In the genomic region with DNA sequence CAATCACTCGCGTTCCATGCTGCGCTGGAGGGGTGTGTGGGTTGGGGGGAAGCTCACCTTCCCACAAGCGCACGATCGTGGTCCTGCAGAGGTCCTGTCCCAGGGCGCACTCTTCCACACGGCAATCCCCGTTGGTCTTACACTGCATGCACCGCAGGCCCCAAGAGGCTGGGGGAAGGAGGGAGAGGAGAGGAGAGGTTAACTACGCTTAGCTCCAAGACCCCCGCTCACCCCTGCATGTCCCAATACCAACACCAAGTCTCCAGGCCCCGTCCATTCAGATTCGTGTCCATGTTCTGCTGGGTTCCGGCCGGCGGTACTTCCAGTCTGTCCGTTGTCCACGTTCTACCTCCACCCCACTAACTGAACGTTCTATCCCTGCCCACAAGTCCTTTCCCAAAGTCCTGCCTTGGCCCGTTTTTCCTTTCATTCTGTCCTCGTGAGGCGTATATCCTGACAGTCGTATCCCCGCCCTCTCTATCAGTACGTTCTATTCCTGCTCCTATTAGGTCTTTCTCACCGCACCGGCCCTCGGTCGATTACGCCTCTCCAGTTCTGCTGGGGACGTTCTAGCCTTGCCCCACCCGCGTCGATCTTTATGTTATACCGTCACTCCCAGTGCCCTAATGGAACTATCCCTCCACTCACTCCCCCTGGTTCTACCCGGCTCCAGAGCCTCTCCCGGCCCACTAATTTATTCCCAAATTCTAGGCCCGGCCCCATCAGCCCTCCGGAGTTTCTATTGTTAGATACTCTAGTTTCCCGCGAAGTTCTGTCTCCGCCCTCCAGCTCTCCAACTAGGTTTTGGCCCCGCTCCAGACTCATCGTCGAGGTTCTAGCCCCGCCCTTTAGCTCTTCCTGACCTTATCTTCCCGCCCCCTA, we compare ENCODE assay signal across 9 cellular contexts. TPM values are rescaled to one million over a fixed set of nuclear protein-coding genes. Genes with fewer than 3 reads are reported as not detected.
DNase-seq lines count a peak whose midpoint lies in the region; ATAC-seq and TF ChIP-seq lines count a peak whose summit lies in the region.
"Had no signal": no experiment of that assay in that cellular context is flagged by ENCODE, and none has a peak within 500 bp of the region (broad histone marks: within the 10 kb centered on the region; RNA-seq: fewer than 3 reads in every experiment).

No MANE protein-coding gene starts in this region.

- no peak for TF ChIP-seq CTCF in esophagus muscularis mucosa (IDR thresholded peaks at IDR 0.05)

- intact Hi-C loops in esophagus muscularis mucosa (cut with DNase I): loop anchor here (5.0 kb wide), 1 partner anchor 50 kb away; a partner anchor contains a TSS

- WGBS in esophagus muscularis mucosa: 23% methylated on average over 48 of the region's 48 CpGs

- H2AFZ ChIP-seq in neuron (ENCODE audit: low read depth, low read length): peak overlapping the region; percentile 85

- DNase-seq in NCI-H2227 (lab: John Stamatoyannopoulos, UW; ENCODE audit: unreplicated experiment): peak; percentile 15
- no peak for DNase-seq in NCI-H2227 treated with DMSO at 0.1 percent for 48 hours (lab: John Stamatoyannopoulos, UW)
- DNase-seq in SJSA1 (ENCODE audit: low read depth in 1 of 2, low spot score in 2 of 2): no peak
- no peak for DNase-seq in esophagus muscularis mucosa (ENCODE audit: extremely low spot score)
- no peak for DNase-seq in SIG-M5 treated with dmso at 0.1 percent for 504 hours (lab: John Stamatoyannopoulos, UW; ENCODE audit: unreplicated experiment)
- no peak for DNase-seq in NCI-H345 (lab: John Stamatoyannopoulos, UW)

- H3K4me1 ChIP-seq in SJSA1 (replicated peaks) (peaks cover 16% of the 10 kb centered on the region), esophagus muscularis mucosa (peaks cover 22 to 29% (median 28%) of the 10 kb centered on the region in 4 donors), neuron (ENCODE audit: insufficient read depth, low read length) (peaks cover 5% of the 10 kb centered on the region)

- peaks cover 22% of the 10 kb centered on the region for H3K36me3 ChIP-seq in SJSA1
- peaks cover 4 to 30% (median 15%) of the 10 kb centered on the region in 4 donors for H3K36me3 ChIP-seq in esophagus muscularis mucosa
- no peaks in the 10 kb centered on the region for H3K36me3 ChIP-seq in neuron (ENCODE audit: insufficient read depth, low read length)

- no peaks in the 10 kb centered on the region; the same call in 1 of the 2 replicates for H3K9me3 ChIP-seq in SJSA1 (replicated peaks)
- H3K9me3 ChIP-seq in esophagus muscularis mucosa: no peaks in the 10 kb centered on the region
- H3K9me3 ChIP-seq in neuron (ENCODE audit: low read length): no peaks in the 10 kb centered on the region

- ATAC-seq in GM18858 (IDR thresholded peaks at IDR 0.05; ENCODE audit: unreplicated experiment): no peak

- TF ChIP-seq POLR2A in esophagus muscularis mucosa (IDR thresholded peaks at IDR 0.05; ENCODE audit: low read depth): no peak

- TF ChIP-seq EP300 in esophagus muscularis mucosa (IDR thresholded peaks at IDR 0.05): no peak

- H3K27ac ChIP-seq in SJSA1 (0 out of 2 replicates have a peak overlapping the region, but pooled peaks have one; percentile 11), esophagus muscularis mucosa (replicated peaks in 1 of 4) (peak overlapping the region; percentile 90 to 97 (median 93))

- H3K27me3 ChIP-seq in SJSA1 (replicated peaks) (no peaks in the 10 kb centered on the region), esophagus muscularis mucosa (no peaks in the 10 kb centered on the region), neuron (ENCODE audit: insufficient read depth, low read length) (peaks cover 17% of the 10 kb centered on the region)

- peak overlapping the region; percentile 8; the same call in 1 of the 2 replicates for H3K4me3 ChIP-seq in SJSA1
- H3K4me3 ChIP-seq in esophagus muscularis mucosa: peak overlapping the region; percentile 52 to 74 (median 63)
- peak overlapping the region; percentile 39 for H3K4me3 ChIP-seq in neuron (ENCODE audit: low read length)

RNA-seq across cellular contexts. Expression of a gene that starts 2.2 kb away (rescaled TPM):
- 25.7 and 26.5 TPM in 2 replicates for total RNA-seq in SJSA1 (2014; rRNA removed; shearing (Covaris generic))
- total RNA-seq in esophagus muscularis mucosa: 10 to 100 TPM in 3 of 4 donors, 1 to 10 TPM in 1; 7.5 to 45.7 (median 18.4) TPM

RNA-seq across cellular contexts. Expression of a gene that starts 28.1 kb away (rescaled TPM):
- 0.06 TPM in 1 of 2 replicates, not detected in the other for total RNA-seq in SJSA1 (2014; rRNA removed; shearing (Covaris generic))
- 10 to 100 TPM; 31.6 to 67.9 (median 46.9) TPM for total RNA-seq in esophagus muscularis mucosa

RNA-seq across cellular contexts. Expression of a gene that starts 48.1 kb away (rescaled TPM):
- total RNA-seq in SJSA1 (2014; rRNA removed; shearing (Covaris generic)): not detected in 2 replicates
- total RNA-seq in esophagus muscularis mucosa: not detected
- total RNA-seq: temporal lobe had no signal

RNA-seq across cellular contexts. Expression of a gene that starts 48.3 kb away (rescaled TPM):
- 64.1 and 96.9 TPM in 2 replicates for total RNA-seq in SJSA1 (2014; rRNA removed; shearing (Covaris generic))
- 10 to 100 TPM; 33.2 to 61.3 (median 47.8) TPM for total RNA-seq in esophagus muscularis mucosa

RNA-seq across cellular contexts. Expression of a gene that starts 55.9 kb away (rescaled TPM):
- total RNA-seq in SJSA1 (2014; rRNA removed; shearing (Covaris generic)): not detected in 2 replicates
- under 1 TPM; 0.13 to 0.42 (median 0.25) TPM for total RNA-seq in esophagus muscularis mucosa
- total RNA-seq: temporal lobe had no signal

Comparison
In these comparisons a context has a peak if more than half of its experiments do, and no peak if none do; other contexts are left out.
1. H3K4me3 ChIP-seq: peak in every context shown above with its lines; median percentile 63 in esophagus muscularis mucosa; 39 in neuron; 8 in SJSA1.
2. RNA of a gene that starts 28.1 kb away (total RNA-seq): 31.6 to 67.9 TPM in esophagus muscularis mucosa; 0.06 TPM in SJSA1; every median in the first group is over 10 times any median in the second.